Comparison of ENCODE assay signal across 1 cellular context in the genomic region with DNA sequence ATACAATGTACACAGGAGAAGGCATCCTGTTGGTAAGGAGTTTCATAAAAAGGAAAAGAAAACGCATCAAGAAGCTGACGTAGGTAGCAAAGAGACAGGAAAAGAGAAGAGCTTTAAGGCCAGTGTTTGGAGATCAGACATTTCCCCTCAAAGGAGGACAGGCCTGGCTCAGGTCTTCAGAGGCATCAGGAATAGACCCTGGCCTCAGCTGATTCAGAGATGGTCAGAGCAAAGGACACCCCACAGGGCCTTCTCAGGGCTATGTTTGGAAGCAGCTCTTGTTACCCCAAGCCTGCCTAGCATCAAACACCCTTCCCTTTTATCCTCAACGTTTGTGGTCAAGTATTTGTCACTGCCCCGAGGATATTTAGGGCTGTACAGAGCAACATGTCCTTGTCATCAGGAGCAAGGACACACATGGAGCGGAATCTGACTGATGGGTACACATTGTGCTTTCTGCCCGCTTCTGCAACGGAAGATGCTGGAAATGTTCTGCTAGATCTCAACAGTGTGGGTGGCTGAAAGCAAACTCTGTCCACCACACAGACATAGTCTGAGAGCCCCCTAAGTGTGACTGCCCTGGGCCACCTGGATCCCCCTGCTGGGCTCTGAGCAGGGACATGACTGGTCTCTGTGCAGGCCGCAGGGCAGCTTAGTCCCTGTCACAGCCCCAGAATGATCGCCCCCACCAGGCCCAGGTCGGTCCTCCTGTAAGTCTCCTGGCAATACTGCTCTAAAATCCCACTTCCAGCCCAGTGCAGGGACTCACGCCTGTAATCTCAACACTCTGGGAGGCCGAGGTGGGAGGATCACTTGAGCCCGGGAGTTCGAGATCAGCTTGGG.
TF ChIP-seq lines count a peak whose summit lies in the region.

No MANE protein-coding gene starts in this region.

TF ChIP-seq in H1, 55 proteins besides CTCF, POLR2A, EP300 and RAD21:
- no peak for TF ChIP-seq CREB1 (IDR thresholded peaks at IDR 0.05)
TF ChIP-seq in H1: peak in this region for 0.
